Comparison of ENCODE assay signal across 34 cellular contexts in genomic region chr2:135048122-135048521, GRCh38. TPM values are rescaled to one million over a fixed set of nuclear protein-coding genes. Genes with fewer than 3 reads are reported as not detected.
"Had no signal": no experiment of that assay in that cellular context is flagged by ENCODE, and none has a peak within 500 bp of the region (broad histone marks: within the 10 kb centered on the region; RNA-seq: fewer than 3 reads in every experiment).

No MANE protein-coding gene starts in this region.

- FAIRE-seq: endometrium, endothelial cell of umbilical vein had no signal

- H3K27me3 ChIP-seq: ascending aorta, breast epithelium, cardiac muscle cell, colonic mucosa, esophagus squamous epithelium, gastroesophageal sphincter had no signal

- H3K36me3 Mint-ChIP-seq: brain had no signal

- H3K9me3 ChIP-seq: ascending aorta, breast epithelium, colonic mucosa, esophagus squamous epithelium, gastroesophageal sphincter had no signal

- DNase-seq: activated B cell treated with CpG ODN at 0.5 μM for 24 hours; activated CD4-positive, alpha-beta memory T cell treated with anti-CD3 and anti-CD28 coated beads, Interleukin-2, amount 10 ng/mL, durations not matched to agents 7 days and 5 days; activated CD4-positive, alpha-beta T cell treated with anti-CD3 and anti-CD28 coated beads for 48 hours; activated CD8-positive, alpha-beta memory T cell treated with anti-CD3 and anti-CD28 coated beads, Interleukin-2, amount 50 U/mL, for 48 hours; activated effector memory CD4-positive, alpha-beta T cell treated with Interleukin-2 at 50 U/mL for 16 hours; activated gamma-delta T cell treated with Interleukin-2 at 50 U/mL for 16 hours; activated naive CD4-positive, alpha-beta T cell treated with Interleukin-2 at 50 U/mL for 16 hours; activated naive CD8-positive, alpha-beta T cell treated with anti-CD3 and anti-CD28 coated beads, Interleukin-2, amount 10 ng/mL, durations not matched to agents 7 days and 5 days; activated T-cell treated with anti-CD3 and anti-CD28 coated beads for 4 hours; activated T-cell treated with anti-CD3 and anti-CD28 coated beads, Interleukin-2, amount 50 U/mL, for 4 hours; central memory CD4-positive, alpha-beta T cell; cerebellar nuclear complex; colonic mucosa; effector CD8-positive, alpha-beta T cell; esophagus squamous epithelium; foreskin melanocyte; T-helper 2 cell had no signal

- H3K4me1 ChIP-seq: breast epithelium, colonic mucosa had no signal

- H3K27ac Mint-ChIP-seq: activated B cell treated with CpG ODN at 0.5 μM for 24 hours; activated CD4-positive, alpha-beta memory T cell treated with anti-CD3 and anti-CD28 coated beads, Interleukin-2, amount 10 ng/mL, durations not matched to agents 7 days and 5 days; activated naive CD4-positive, alpha-beta T cell treated with anti-CD3 and anti-CD28 coated beads, Interleukin-2, amount 50 U/mL, for 72 hours; activated naive CD8-positive, alpha-beta T cell treated with anti-CD3 and anti-CD28 coated beads, Interleukin-2, amount 10 ng/mL, durations not matched to agents 7 days and 5 days; activated T-helper 17 cell treated with anti-CD3 and anti-CD28 coated beads, Interleukin-2, amount 50 U/mL, for 72 hours had no signal

- ATAC-seq: activated CD4-positive, CD25-positive, alpha-beta regulatory T cell treated with anti-CD3 and anti-CD28 coated beads, Interleukin-2, amount 50 U/mL, for 24 hours; activated naive CD4-positive, alpha-beta T cell treated with anti-CD3 and anti-CD28 coated beads, Interleukin-2, amount 50 U/mL, for 72 hours; activated T-cell treated with anti-CD3 and anti-CD28 coated beads, Interleukin-2, amount 50 U/mL, for 4 hours; activated T-helper 17 cell treated with anti-CD3 and anti-CD28 coated beads, Interleukin-2, amount 50 U/mL, for 72 hours; gastroesophageal sphincter had no signal

- H3K4me3 Mint-ChIP-seq: activated B cell treated with CpG ODN at 0.5 μM for 24 hours; activated CD4-positive, alpha-beta memory T cell treated with anti-CD3 and anti-CD28 coated beads, Interleukin-2, amount 10 ng/mL, durations not matched to agents 7 days and 5 days; activated naive CD8-positive, alpha-beta T cell treated with anti-CD3 and anti-CD28 coated beads, Interleukin-2, amount 10 ng/mL, durations not matched to agents 7 days and 5 days; activated T-cell treated with anti-CD3 and anti-CD28 coated beads, Interleukin-2, amount 50 U/mL, for 4 hours; activated T-helper 17 cell treated with anti-CD3 and anti-CD28 coated beads, Interleukin-2, amount 50 U/mL, for 72 hours had no signal

- H3K27me3 Mint-ChIP-seq: activated T-helper 17 cell treated with anti-CD3 and anti-CD28 coated beads, Interleukin-2, amount 50 U/mL, for 72 hours had no signal

- H3K4me3 ChIP-seq: ascending aorta, breast epithelium, cardiac muscle cell, colonic mucosa, esophagus squamous epithelium, gastroesophageal sphincter had no signal

- H3K27ac ChIP-seq: ascending aorta, breast epithelium, cardiac muscle cell, colonic mucosa, epithelial cell of prostate, esophagus squamous epithelium, gastroesophageal sphincter had no signal

- H3K9me3 Mint-ChIP-seq: activated B cell treated with CpG ODN at 0.5 μM for 24 hours; activated CD4-positive, alpha-beta memory T cell treated with anti-CD3 and anti-CD28 coated beads, Interleukin-2, amount 10 ng/mL, durations not matched to agents 7 days and 5 days; activated naive CD4-positive, alpha-beta T cell treated with anti-CD3 and anti-CD28 coated beads, Interleukin-2, amount 50 U/mL, for 72 hours; activated T-cell treated with anti-CD3 and anti-CD28 coated beads, Interleukin-2, amount 50 U/mL, for 4 hours; activated T-helper 17 cell treated with anti-CD3 and anti-CD28 coated beads, Interleukin-2, amount 50 U/mL, for 72 hours; brain had no signal

- H3K36me3 ChIP-seq: ascending aorta, breast epithelium, cardiac muscle cell, colonic mucosa, esophagus squamous epithelium, gastroesophageal sphincter had no signal

RNA-seq across cellular contexts. Expression of gene MAP3K19, which starts 0.9 kb away (rescaled TPM):
- total RNA-seq: activated B cell treated with CpG ODN at 0.5 μM for 24 hours; activated CD4-positive, alpha-beta memory T cell treated with anti-CD3 and anti-CD28 coated beads, Interleukin-2, amount 10 ng/mL, durations not matched to agents 7 days and 5 days; activated naive CD8-positive, alpha-beta T cell treated with anti-CD3 and anti-CD28 coated beads, Interleukin-2, amount 10 ng/mL, durations not matched to agents 7 days and 5 days; activated T-cell treated with anti-CD3 and anti-CD28 coated beads, Interleukin-2, amount 50 U/mL, for 4 hours; ascending aorta; breast epithelium; cardiac muscle cell; colonic mucosa; dermis microvascular lymphatic vessel endothelial cell; endothelial cell of umbilical vein; esophagus squamous epithelium; fibroblast of lung; fibroblast of villous mesenchyme; gastroesophageal sphincter; glomerular endothelial cell; T-helper 1 cell treated with Interleukin-12 subunit alpha and Interleukin-12 subunit beta and Interleukin-4 antibody, amounts not matched to agents 30 ng/mL and 1 ng/mL, for 36 hours had no signal
- polyA plus RNA-seq: cardiac muscle cell, endothelial cell of umbilical vein, esophagus, fibroblast of lung had no signal
